11 cellular contexts compared by ENCODE assay signal in the genomic region with DNA sequence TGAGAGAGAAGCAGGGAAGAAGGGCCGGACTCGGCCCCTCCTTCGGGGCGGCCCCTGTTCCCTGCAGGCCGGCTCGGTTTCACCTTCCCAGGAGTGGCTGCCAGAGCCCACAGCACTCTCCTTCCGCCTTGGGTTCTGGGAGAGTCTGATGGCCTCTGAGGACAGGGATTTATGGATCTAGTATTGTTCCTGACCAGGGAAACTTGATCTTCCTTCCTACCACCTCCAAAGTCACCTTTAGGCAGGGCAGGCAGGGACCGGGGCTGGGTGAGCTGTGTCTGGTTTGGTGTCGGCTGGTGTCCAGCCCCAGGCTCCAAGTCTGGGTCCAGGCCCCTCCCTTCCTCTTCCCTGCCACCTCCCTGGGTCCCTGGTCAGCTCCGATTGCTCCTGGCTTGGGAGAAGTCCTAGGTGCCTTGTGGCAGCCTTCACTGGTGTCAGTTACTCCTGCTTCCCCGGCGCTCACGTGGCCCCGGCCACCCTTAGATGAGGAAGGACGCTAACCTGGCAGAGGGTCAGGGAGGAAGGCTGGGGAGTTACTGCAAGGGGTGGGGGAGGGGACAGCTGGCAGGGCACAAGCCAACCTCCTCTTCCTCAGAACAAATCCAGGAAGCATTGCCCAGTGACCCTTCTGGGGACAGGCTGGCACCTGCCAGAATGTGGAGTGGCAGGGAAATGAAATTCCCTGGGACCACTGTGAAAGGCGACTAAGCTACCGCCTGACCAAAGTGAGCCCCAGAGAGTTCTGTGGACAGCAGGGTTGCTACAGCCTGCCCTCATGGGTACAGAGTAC. TPM values are rescaled to one million over a fixed set of nuclear protein-coding genes. Genes with fewer than 3 reads are reported as not detected.
DNase-seq lines count a peak whose midpoint lies in the region; ATAC-seq and TF ChIP-seq lines count a peak whose summit lies in the region.
"Had no signal": no experiment of that assay in that cellular context is flagged by ENCODE, and none has a peak within 500 bp of the region (broad histone marks: within the 10 kb centered on the region; RNA-seq: fewer than 3 reads in every experiment).

No MANE protein-coding gene starts in this region.

- peak; percentile 10 to 30 for DNase-seq in NOMO-1 (lab: John Stamatoyannopoulos, UW; ENCODE audit: unreplicated experiment in 2 of 2)
- DNase-seq in NOMO-1 treated with DMSO at 0.1 percent for 48 hours (lab: John Stamatoyannopoulos, UW; ENCODE audit: unreplicated experiment): no peak
- no peak for DNase-seq in activated CD8-positive, alpha-beta T cell treated with anti-CD3 and anti-CD28 coated beads, Interleukin-2, amount 10 ng/mL, durations not matched to agents 7 days and 5 days
- no peak for DNase-seq in immature natural killer cell
- DNase-seq in type B pancreatic cell (ENCODE audit: extremely low spot score, unreplicated experiment): no peak
- DNase-seq in NCI-H128 (lab: John Stamatoyannopoulos, UW; ENCODE audit: unreplicated experiment): no peak
- DNase-seq: NCI-H1930 had no signal

- POLR2A ChIA-PET in activated CD8-positive, alpha-beta T cell treated with anti-CD3 and anti-CD28 coated beads, Interleukin-2, amount 10 ng/mL, durations not matched to agents 7 days and 5 days (lab: Charles Lee): interaction anchor here (0.8 to 5.3 kb wide), 9 partner anchors 8 to 44 kb away, joined by 3 to 56 read pairs (median 4); partner anchors contain the start of genes IL27RA, RFX1 and RLN3

- peak overlapping the region; percentile 69 for H3K4me3 Mint-ChIP-seq in activated CD8-positive, alpha-beta T cell treated with anti-CD3 and anti-CD28 coated beads, Interleukin-2, amount 10 ng/mL, durations not matched to agents 7 days and 5 days
- peak overlapping the region; percentile 72 to 77 (median 74) for H3K4me3 Mint-ChIP-seq in immature natural killer cell
- H3K4me3 Mint-ChIP-seq in type B pancreatic cell: no peak overlapping the region

- ATAC-seq in activated CD8-positive, alpha-beta T cell treated with anti-CD3 and anti-CD28 coated beads, Interleukin-2, amount 10 ng/mL, durations not matched to agents 7 days and 5 days: no peak
- no peak for ATAC-seq in HG02588 (IDR thresholded peaks at IDR 0.05; ENCODE audit: unreplicated experiment)
- ATAC-seq: A549 had no signal

- no peak for TF ChIP-seq CTCF in type B pancreatic cell (conservative IDR thresholded peaks at IDR 0.05)

- no peaks in the 10 kb centered on the region for H3K9me3 Mint-ChIP-seq in activated CD8-positive, alpha-beta T cell treated with anti-CD3 and anti-CD28 coated beads, Interleukin-2, amount 10 ng/mL, durations not matched to agents 7 days and 5 days (ENCODE audit: insufficient read depth)
- no peaks in the 10 kb centered on the region for H3K9me3 Mint-ChIP-seq in immature natural killer cell
- H3K9me3 Mint-ChIP-seq in type B pancreatic cell: no peaks in the 10 kb centered on the region

- peak overlapping the region; percentile 98 for H3K27ac Mint-ChIP-seq in activated CD8-positive, alpha-beta T cell treated with anti-CD3 and anti-CD28 coated beads, Interleukin-2, amount 10 ng/mL, durations not matched to agents 7 days and 5 days
- H3K27ac Mint-ChIP-seq in immature natural killer cell (peak overlapping the region; percentile 96 to 100 (median 99)), type B pancreatic cell (no peak overlapping the region)

- H3K36me3 Mint-ChIP-seq in activated CD8-positive, alpha-beta T cell treated with anti-CD3 and anti-CD28 coated beads, Interleukin-2, amount 10 ng/mL, durations not matched to agents 7 days and 5 days (ENCODE audit: low read depth): peaks cover 41% of the 10 kb centered on the region
- H3K36me3 Mint-ChIP-seq in immature natural killer cell: peaks cover 0 to 15% (median 9%) of the 10 kb centered on the region in 3 donors
- H3K36me3 Mint-ChIP-seq in type B pancreatic cell: peaks cover 14% of the 10 kb centered on the region

- CTCF ChIA-PET in activated CD8-positive, alpha-beta T cell treated with anti-CD3 and anti-CD28 coated beads, Interleukin-2, amount 10 ng/mL, durations not matched to agents 7 days and 5 days (lab: Charles Lee): interaction anchor here (0.6 to 2.7 kb wide), 6 partner anchors 13 to 72 kb away, joined by 3 to 9 read pairs (median 4); partner anchors contain the start of genes DCAF15 and RFX1

- H3K27ac ChIP-seq in temporal lobe (ENCODE audit: low read depth, low read length): peak overlapping the region; percentile 30
- H3K27ac ChIP-seq: A549 had no signal

- peaks cover 78% of the 10 kb centered on the region for H3K4me1 Mint-ChIP-seq in activated CD8-positive, alpha-beta T cell treated with anti-CD3 and anti-CD28 coated beads, Interleukin-2, amount 10 ng/mL, durations not matched to agents 7 days and 5 days (ENCODE audit: low read depth)
- H3K4me1 Mint-ChIP-seq in immature natural killer cell: peaks cover 32 to 65% of the 10 kb centered on the region in 2 donors
- peaks cover 18% of the 10 kb centered on the region for H3K4me1 Mint-ChIP-seq in type B pancreatic cell (ENCODE audit: unreplicated experiment)

- no peaks in the 10 kb centered on the region for H3K27me3 Mint-ChIP-seq in activated CD8-positive, alpha-beta T cell treated with anti-CD3 and anti-CD28 coated beads, Interleukin-2, amount 10 ng/mL, durations not matched to agents 7 days and 5 days (ENCODE audit: low read depth)
- H3K27me3 Mint-ChIP-seq in immature natural killer cell (ENCODE audit: low read depth in 3 of 3) (peaks cover 6 to 8% (median 6%) of the 10 kb centered on the region in 3 donors), type B pancreatic cell (no peaks in the 10 kb centered on the region)

RNA-seq across cellular contexts. Expression of gene RFX1, which starts 18.8 kb away (rescaled TPM):
- 10 to 100 TPM; 15.9 to 17.7 TPM for total RNA-seq in activated CD8-positive, alpha-beta T cell treated with anti-CD3 and anti-CD28 coated beads, Interleukin-2, amount 10 ng/mL, durations not matched to agents 7 days and 5 days
- 1 to 10 TPM in 1 of 3 donors, under 1 TPM in 2; 0.21 to 1.5 (median 0.66) TPM for polyA plus RNA-seq in immature natural killer cell
- total RNA-seq in temporal lobe (2.7 TPM), type B pancreatic cell (ENCODE audit: low replicate concordance) (19.3 and 21.8 TPM in 2 replicates)

RNA-seq across cellular contexts. Expression of gene DCAF15, which starts 35.0 kb away (rescaled TPM):
- total RNA-seq in activated CD8-positive, alpha-beta T cell treated with anti-CD3 and anti-CD28 coated beads, Interleukin-2, amount 10 ng/mL, durations not matched to agents 7 days and 5 days: 100 to 1,000 TPM in 1 of 2 experiments, 10 to 100 TPM in 1; 90.1 to 104 TPM
- polyA plus RNA-seq in immature natural killer cell: 1 to 10 TPM; 2.4 to 9.4 (median 4.2) TPM
- total RNA-seq in temporal lobe (12.5 TPM), type B pancreatic cell (ENCODE audit: low replicate concordance) (35.8 and 50.1 TPM in 2 replicates)

RNA-seq across cellular contexts. Expression of gene RLN3, which starts 40.7 kb away (rescaled TPM):
- not detected for total RNA-seq in activated CD8-positive, alpha-beta T cell treated with anti-CD3 and anti-CD28 coated beads, Interleukin-2, amount 10 ng/mL, durations not matched to agents 7 days and 5 days
- polyA plus RNA-seq in immature natural killer cell: not detected
- total RNA-seq in temporal lobe (not detected), type B pancreatic cell (ENCODE audit: low replicate concordance) (not detected in 2 replicates)
- total RNA-seq: fibroblast of villous mesenchyme had no signal
- polyA plus RNA-seq: A549 had no signal

RNA-seq across cellular contexts. Expression of gene IL27RA, which starts 44.3 kb away (rescaled TPM):
- total RNA-seq in activated CD8-positive, alpha-beta T cell treated with anti-CD3 and anti-CD28 coated beads, Interleukin-2, amount 10 ng/mL, durations not matched to agents 7 days and 5 days: 10 to 100 TPM; 39.7 to 39.8 TPM
- polyA plus RNA-seq in immature natural killer cell: 10 to 100 TPM; 58.6 to 86.4 (median 69.9) TPM
- total RNA-seq in temporal lobe (5.9 TPM), type B pancreatic cell (ENCODE audit: low replicate concordance) (0.95 and 2.8 TPM in 2 replicates)

RNA-seq across cellular contexts. Expression of gene PODNL1, which starts 49.1 kb away (rescaled TPM):
- 1 to 10 TPM in 1 of 2 experiments, under 1 TPM in 1; 0.11 to 1.3 TPM for total RNA-seq in activated CD8-positive, alpha-beta T cell treated with anti-CD3 and anti-CD28 coated beads, Interleukin-2, amount 10 ng/mL, durations not matched to agents 7 days and 5 days
- not detected for polyA plus RNA-seq in immature natural killer cell
- total RNA-seq in temporal lobe: not detected
- 0.48 and 0.75 TPM in 2 replicates for total RNA-seq in type B pancreatic cell (ENCODE audit: low replicate concordance)

Comparison
In these comparisons a context has a peak if more than half of its experiments do, and no peak if none do; other contexts are left out.
1. DNase-seq: peak in NOMO-1 (2 of 2); none in NOMO-1 treated with DMSO at 0.1 percent for 48 hours (single experiment), activated CD8-positive, alpha-beta T cell treated with anti-CD3 and anti-CD28 coated beads, Interleukin-2, amount 10 ng/mL, durations not matched to agents 7 days and 5 days (single experiment), immature natural killer cell (0 of 3), type B pancreatic cell (single experiment) and NCI-H128 (single experiment).